In genomic region chr1:118937413-118937812, GRCh38 we compare ENCODE assay signal across 30 cellular contexts. TPM values are rescaled to one million over a fixed set of nuclear protein-coding genes. Genes with fewer than 3 reads are reported as not detected.
"Had no signal": no experiment of that assay in that cellular context is flagged by ENCODE, and none has a peak within 500 bp of the region (broad histone marks: within the 10 kb centered on the region; RNA-seq: fewer than 3 reads in every experiment).

No MANE protein-coding gene starts in this region.

- H3K9me3 Mint-ChIP-seq: dendritic cell treated with granulocyte-macrophage colony-stimulating factor and Interleukin-4, amounts not matched to agents 40 ng/mL and 50 ng/mL, for 4 days; endodermal cell had no signal

- H3K4me1 ChIP-seq: colonic mucosa, esophagus muscularis mucosa, esophagus squamous epithelium, foreskin keratinocyte, gastroesophageal sphincter, heart left ventricle, heart right ventricle had no signal

- H3K27ac Mint-ChIP-seq: dendritic cell treated with granulocyte-macrophage colony-stimulating factor and Interleukin-4, amounts not matched to agents 40 ng/mL and 50 ng/mL, for 4 days; effector memory CD8-positive, alpha-beta T cell; endodermal cell had no signal

- DNase-seq: colonic mucosa; cortex of kidney; dermis blood vessel endothelial cell; dorsolateral prefrontal cortex; effector CD4-positive, alpha-beta T cell; effector CD8-positive, alpha-beta T cell; effector memory CD4-positive, alpha-beta T cell; effector memory CD8-positive, alpha-beta T cell; endodermal cell; erythroblast; esophagus squamous epithelium; foreskin fibroblast; foreskin keratinocyte; foreskin melanocyte; glutamatergic neuron; head of caudate nucleus; heart left ventricle; heart right ventricle had no signal

- H3K9me3 ChIP-seq: colonic mucosa, esophagus muscularis mucosa, esophagus squamous epithelium, gastroesophageal sphincter, heart left ventricle, heart right ventricle had no signal

- H3K4me3 ChIP-seq: colonic mucosa, coronary artery, dorsolateral prefrontal cortex, esophagus muscularis mucosa, esophagus squamous epithelium, gastroesophageal sphincter, heart left ventricle, heart right ventricle had no signal

- H3K27me3 ChIP-seq: colonic mucosa, esophagus muscularis mucosa, foreskin keratinocyte, gastroesophageal sphincter, heart left ventricle had no signal

- H3K27ac ChIP-seq: colonic mucosa, coronary artery, dorsolateral prefrontal cortex, epithelial cell of prostate, esophagus muscularis mucosa, esophagus squamous epithelium, foreskin keratinocyte, gastroesophageal sphincter, heart left ventricle, heart right ventricle had no signal

- ATAC-seq: effector memory CD8-positive, alpha-beta T cell; esophagus mucosa; foreskin keratinocyte; gastroesophageal sphincter; heart left ventricle; heart right ventricle had no signal

- H3K4me1 Mint-ChIP-seq: endodermal cell had no signal

- H3K36me3 ChIP-seq: colonic mucosa, esophagus muscularis mucosa, esophagus squamous epithelium, gastroesophageal sphincter, heart left ventricle, heart right ventricle had no signal

- H3K27me3 Mint-ChIP-seq: dendritic cell treated with granulocyte-macrophage colony-stimulating factor and Interleukin-4, amounts not matched to agents 40 ng/mL and 50 ng/mL, for 4 days; effector memory CD8-positive, alpha-beta T cell had no signal

- FAIRE-seq: colon, endometrium, endothelial cell of umbilical vein, frontal cortex had no signal

- H3K4me3 Mint-ChIP-seq: dendritic cell treated with granulocyte-macrophage colony-stimulating factor and Interleukin-4, amounts not matched to agents 40 ng/mL and 50 ng/mL, for 4 days; effector memory CD8-positive, alpha-beta T cell; endodermal cell had no signal

RNA-seq across cellular contexts. Expression of gene TBX15, which starts 50.7 kb away (rescaled TPM):
- total RNA-seq: dermis blood vessel endothelial cell, endothelial cell of umbilical vein, epithelial cell of proximal tubule, esophagus mucosa, foreskin keratinocyte, glomerular endothelial cell had no signal
- polyA plus RNA-seq: foreskin keratinocyte had no signal
